1 cellular context compared by ENCODE assay signal in the genomic region with DNA sequence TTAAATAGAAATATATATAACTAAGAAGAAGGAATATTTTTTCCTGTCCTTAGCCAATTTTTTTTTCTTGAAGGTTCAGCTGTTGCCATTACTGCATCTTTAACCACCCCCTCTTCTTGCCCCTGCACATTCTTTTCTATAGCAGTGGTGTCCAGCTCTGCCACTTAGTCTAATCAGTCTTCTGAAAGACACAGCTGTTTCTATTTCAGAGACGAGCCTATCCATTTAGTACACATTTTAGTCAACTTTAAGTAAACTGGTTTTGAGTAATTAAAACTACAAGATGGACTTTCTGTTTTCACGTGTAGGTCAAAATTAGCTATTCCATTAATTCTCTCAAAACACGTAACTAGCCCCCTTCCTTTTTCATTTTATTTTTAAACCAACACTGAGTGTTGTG.
TF ChIP-seq lines count a peak whose summit lies in the region.

No MANE protein-coding gene starts in this region.

TF ChIP-seq in WTC11, 78 proteins besides CTCF, POLR2A, EP300 and RAD21 (continued from another document):
- TF ChIP-seq, protein P1, sequence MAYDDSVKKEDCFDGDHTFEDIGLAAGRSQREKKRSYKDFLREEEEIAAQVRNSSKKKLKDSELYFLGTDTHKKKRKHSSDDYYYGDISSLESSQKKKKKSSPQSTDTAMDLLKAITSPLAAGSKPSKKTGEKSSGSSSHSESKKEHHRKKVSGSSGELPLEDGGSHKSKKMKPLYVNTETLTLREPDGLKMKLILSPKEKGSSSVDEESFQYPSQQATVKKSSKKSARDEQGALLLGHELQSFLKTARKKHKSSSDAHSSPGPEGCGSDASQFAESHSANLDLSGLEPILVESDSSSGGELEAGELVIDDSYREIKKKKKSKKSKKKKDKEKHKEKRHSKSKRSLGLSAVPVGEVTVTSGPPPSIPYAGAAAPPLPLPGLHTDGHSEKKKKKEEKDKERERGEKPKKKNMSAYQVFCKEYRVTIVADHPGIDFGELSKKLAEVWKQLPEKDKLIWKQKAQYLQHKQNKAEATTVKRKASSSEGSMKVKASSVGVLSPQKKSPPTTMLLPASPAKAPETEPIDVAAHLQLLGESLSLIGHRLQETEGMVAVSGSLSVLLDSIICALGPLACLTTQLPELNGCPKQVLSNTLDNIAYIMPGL (CRISPR knock-in tag; IDR thresholded peaks at IDR 0.05) = no peak
- no peak for TF ChIP-seq CBFB (CRISPR knock-in tag; IDR thresholded peaks at IDR 0.05; ENCODE audit: low read depth)
- TF ChIP-seq, protein P2, sequence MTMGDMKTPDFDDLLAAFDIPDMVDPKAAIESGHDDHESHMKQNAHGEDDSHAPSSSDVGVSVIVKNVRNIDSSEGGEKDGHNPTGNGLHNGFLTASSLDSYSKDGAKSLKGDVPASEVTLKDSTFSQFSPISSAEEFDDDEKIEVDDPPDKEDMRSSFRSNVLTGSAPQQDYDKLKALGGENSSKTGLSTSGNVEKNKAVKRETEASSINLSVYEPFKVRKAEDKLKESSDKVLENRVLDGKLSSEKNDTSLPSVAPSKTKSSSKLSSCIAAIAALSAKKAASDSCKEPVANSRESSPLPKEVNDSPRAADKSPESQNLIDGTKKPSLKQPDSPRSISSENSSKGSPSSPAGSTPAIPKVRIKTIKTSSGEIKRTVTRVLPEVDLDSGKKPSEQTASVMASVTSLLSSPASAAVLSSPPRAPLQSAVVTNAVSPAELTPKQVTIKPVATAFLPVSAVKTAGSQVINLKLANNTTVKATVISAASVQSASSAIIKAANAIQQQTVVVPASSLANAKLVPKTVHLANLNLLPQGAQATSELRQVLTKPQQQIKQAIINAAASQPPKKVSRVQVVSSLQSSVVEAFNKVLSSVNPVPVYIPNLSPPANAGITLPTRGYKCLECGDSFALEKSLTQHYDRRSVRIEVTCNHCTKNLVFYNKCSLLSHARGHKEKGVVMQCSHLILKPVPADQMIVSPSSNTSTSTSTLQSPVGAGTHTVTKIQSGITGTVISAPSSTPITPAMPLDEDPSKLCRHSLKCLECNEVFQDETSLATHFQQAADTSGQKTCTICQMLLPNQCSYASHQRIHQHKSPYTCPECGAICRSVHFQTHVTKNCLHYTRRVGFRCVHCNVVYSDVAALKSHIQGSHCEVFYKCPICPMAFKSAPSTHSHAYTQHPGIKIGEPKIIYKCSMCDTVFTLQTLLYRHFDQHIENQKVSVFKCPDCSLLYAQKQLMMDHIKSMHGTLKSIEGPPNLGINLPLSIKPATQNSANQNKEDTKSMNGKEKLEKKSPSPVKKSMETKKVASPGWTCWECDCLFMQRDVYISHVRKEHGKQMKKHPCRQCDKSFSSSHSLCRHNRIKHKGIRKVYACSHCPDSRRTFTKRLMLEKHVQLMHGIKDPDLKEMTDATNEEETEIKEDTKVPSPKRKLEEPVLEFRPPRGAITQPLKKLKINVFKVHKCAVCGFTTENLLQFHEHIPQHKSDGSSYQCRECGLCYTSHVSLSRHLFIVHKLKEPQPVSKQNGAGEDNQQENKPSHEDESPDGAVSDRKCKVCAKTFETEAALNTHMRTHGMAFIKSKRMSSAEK (CRISPR knock-in tag; IDR thresholded peaks at IDR 0.05; ENCODE audit: borderline replicate concordance) = no peak
- no peak for TF ChIP-seq ZNF219 (CRISPR knock-in tag; IDR thresholded peaks at IDR 0.05; ENCODE audit: borderline replicate concordance)
- no peak for TF ChIP-seq GRHL2 (CRISPR knock-in tag; IDR thresholded peaks at IDR 0.05; ENCODE audit: insufficient replicate concordance, severe bottlenecking)
